1 cellular context compared by ENCODE assay signal in the genomic region with DNA sequence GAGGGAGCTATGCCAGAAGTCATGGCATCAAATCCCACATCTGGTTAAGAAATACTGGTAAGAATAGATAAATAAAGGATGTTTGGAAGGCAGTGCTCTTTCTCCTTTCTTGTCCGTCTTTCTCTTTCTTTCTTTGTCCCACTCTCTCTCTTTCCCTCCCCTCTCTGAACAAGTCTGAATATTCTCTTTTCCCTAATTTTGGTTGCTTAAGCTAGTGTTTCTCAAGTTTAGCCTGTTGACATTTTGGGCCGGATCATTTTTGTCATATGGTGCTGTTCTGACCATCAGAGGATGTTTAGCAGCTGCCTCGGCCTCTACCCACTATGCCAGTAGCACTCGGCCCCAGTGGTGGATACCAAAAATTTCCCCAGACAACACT.
TF ChIP-seq lines count a peak whose summit lies in the region.

No MANE protein-coding gene starts in this region.

TF ChIP-seq in HEK293, 187 proteins besides CTCF, POLR2A, EP300 and RAD21 (continued from another document):
- TF ChIP-seq, protein P1, sequence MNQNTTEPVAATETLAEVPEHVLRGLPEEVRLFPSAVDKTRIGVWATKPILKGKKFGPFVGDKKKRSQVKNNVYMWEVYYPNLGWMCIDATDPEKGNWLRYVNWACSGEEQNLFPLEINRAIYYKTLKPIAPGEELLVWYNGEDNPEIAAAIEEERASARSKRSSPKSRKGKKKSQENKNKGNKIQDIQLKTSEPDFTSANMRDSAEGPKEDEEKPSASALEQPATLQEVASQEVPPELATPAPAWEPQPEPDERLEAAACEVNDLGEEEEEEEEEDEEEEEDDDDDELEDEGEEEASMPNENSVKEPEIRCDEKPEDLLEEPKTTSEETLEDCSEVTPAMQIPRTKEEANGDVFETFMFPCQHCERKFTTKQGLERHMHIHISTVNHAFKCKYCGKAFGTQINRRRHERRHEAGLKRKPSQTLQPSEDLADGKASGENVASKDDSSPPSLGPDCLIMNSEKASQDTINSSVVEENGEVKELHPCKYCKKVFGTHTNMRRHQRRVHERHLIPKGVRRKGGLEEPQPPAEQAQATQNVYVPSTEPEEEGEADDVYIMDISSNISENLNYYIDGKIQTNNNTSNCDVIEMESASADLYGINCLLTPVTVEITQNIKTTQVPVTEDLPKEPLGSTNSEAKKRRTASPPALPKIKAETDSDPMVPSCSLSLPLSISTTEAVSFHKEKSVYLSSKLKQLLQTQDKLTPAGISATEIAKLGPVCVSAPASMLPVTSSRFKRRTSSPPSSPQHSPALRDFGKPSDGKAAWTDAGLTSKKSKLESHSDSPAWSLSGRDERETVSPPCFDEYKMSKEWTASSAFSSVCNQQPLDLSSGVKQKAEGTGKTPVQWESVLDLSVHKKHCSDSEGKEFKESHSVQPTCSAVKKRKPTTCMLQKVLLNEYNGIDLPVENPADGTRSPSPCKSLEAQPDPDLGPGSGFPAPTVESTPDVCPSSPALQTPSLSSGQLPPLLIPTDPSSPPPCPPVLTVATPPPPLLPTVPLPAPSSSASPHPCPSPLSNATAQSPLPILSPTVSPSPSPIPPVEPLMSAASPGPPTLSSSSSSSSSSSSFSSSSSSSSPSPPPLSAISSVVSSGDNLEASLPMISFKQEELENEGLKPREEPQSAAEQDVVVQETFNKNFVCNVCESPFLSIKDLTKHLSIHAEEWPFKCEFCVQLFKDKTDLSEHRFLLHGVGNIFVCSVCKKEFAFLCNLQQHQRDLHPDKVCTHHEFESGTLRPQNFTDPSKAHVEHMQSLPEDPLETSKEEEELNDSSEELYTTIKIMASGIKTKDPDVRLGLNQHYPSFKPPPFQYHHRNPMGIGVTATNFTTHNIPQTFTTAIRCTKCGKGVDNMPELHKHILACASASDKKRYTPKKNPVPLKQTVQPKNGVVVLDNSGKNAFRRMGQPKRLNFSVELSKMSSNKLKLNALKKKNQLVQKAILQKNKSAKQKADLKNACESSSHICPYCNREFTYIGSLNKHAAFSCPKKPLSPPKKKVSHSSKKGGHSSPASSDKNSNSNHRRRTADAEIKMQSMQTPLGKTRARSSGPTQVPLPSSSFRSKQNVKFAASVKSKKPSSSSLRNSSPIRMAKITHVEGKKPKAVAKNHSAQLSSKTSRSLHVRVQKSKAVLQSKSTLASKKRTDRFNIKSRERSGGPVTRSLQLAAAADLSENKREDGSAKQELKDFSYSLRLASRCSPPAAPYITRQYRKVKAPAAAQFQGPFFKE (tag by site-specific recombination; IDR thresholded peaks at IDR 0.05; ENCODE audit: borderline replicate concordance), result no peak
